15 cellular contexts compared by ENCODE assay signal in the genomic region with DNA sequence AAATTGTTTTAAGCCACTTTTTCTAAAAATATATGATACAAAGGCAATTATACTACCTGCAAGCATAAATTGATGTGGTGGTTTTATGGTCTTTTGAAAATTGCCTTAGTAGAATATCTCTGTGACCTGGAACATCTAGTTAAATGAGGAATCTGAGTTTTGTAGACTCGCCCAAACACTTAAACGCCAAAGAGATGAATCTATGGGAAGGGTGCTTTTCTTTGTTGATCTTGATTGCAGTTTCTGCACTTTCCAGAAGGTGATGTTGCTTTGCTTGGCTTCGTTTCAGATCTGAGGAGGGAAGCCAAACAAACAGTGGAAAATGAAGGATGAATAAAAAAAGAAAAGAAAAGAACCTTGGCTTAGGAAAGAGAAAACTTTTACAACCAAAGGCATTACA.
DNase-seq lines count a peak whose midpoint lies in the region; ATAC-seq and TF ChIP-seq lines count a peak whose summit lies in the region.
"Had no signal": no experiment of that assay in that cellular context is flagged by ENCODE, and none has a peak within 500 bp of the region (broad histone marks: within the 10 kb centered on the region; RNA-seq: fewer than 3 reads in every experiment).

No MANE protein-coding gene starts in this region.

- peak; percentile 27 for ATAC-seq in left lobe of liver
- ATAC-seq in activated CD8-positive, alpha-beta T cell treated with anti-CD3 and anti-CD28 coated beads, Interleukin-2, amount 10 ng/mL, durations not matched to agents 7 days and 5 days, result no peak
- ATAC-seq: left colon had no signal

- H4K20me1 ChIP-seq in KMS-11 (ENCODE audit: insufficient read depth), result no peaks in the 10 kb centered on the region
- H4K20me1 ChIP-seq in mammary epithelial cell (ENCODE audit: insufficient read depth, low read length), result no peaks in the 10 kb centered on the region

- H3K4me3 Mint-ChIP-seq in activated CD8-positive, alpha-beta T cell treated with anti-CD3 and anti-CD28 coated beads, Interleukin-2, amount 10 ng/mL, durations not matched to agents 7 days and 5 days, result no peak overlapping the region

- H3K79me2 ChIP-seq in KMS-11 (ENCODE audit: insufficient read depth, low read depth) (no peaks in the 10 kb centered on the region), mammary epithelial cell (ENCODE audit: insufficient read depth, low read length) (no peaks in the 10 kb centered on the region)

- H3K27me3 Mint-ChIP-seq in activated CD8-positive, alpha-beta T cell treated with anti-CD3 and anti-CD28 coated beads, Interleukin-2, amount 10 ng/mL, durations not matched to agents 7 days and 5 days (ENCODE audit: low read depth), result no peaks in the 10 kb centered on the region

- peak overlapping the region; percentile 65; the same call in 1 of the 2 replicates for H2AFZ ChIP-seq in KMS-11 (ENCODE audit: low read depth)
- peak overlapping the region; percentile 39 for H2AFZ ChIP-seq in mammary epithelial cell (ENCODE audit: low read depth, low read length)

- CTCF ChIA-PET in mammary epithelial cell (lab: Charles Lee; ENCODE audit: low non-redundant PET), result interaction anchor here (0.7 kb wide), 1 partner anchor 34 kb away, joined by 4 read pairs; no protein-coding TSS in a partner anchor
- CTCF ChIA-PET in activated CD8-positive, alpha-beta T cell treated with anti-CD3 and anti-CD28 coated beads, Interleukin-2, amount 10 ng/mL, durations not matched to agents 7 days and 5 days (lab: Charles Lee), result no interaction called here

- dilution Hi-C loops in mammary epithelial cell (cut with HindIII; ENCODE audit: low sequenced_read_pairs), result no loop called here

- peak overlapping the region; percentile 98 for H3K27ac ChIP-seq in KMS-11
- H3K27ac ChIP-seq in mammary epithelial cell (ENCODE audit: insufficient read depth, low read depth, low read length), result no peak overlapping the region
- H3K27ac ChIP-seq in uterus, result no peak overlapping the region

- H3K36me3 Mint-ChIP-seq in activated CD8-positive, alpha-beta T cell treated with anti-CD3 and anti-CD28 coated beads, Interleukin-2, amount 10 ng/mL, durations not matched to agents 7 days and 5 days (ENCODE audit: low read depth), result no peaks in the 10 kb centered on the region

- POLR2A ChIA-PET in activated CD8-positive, alpha-beta T cell treated with anti-CD3 and anti-CD28 coated beads, Interleukin-2, amount 10 ng/mL, durations not matched to agents 7 days and 5 days (lab: Charles Lee), result no interaction called here

- H3K9me3 Mint-ChIP-seq in activated CD8-positive, alpha-beta T cell treated with anti-CD3 and anti-CD28 coated beads, Interleukin-2, amount 10 ng/mL, durations not matched to agents 7 days and 5 days (ENCODE audit: insufficient read depth), result no peaks in the 10 kb centered on the region

- TF ChIP-seq CTCF in KMS-11 (conservative IDR thresholded peaks at IDR 0.05; ENCODE audit: low read depth, low read length) (no peak), mammary epithelial cell (conservative IDR thresholded peaks at IDR 0.05 in 1 of 2, IDR thresholded peaks at IDR 0.05 in 1 of 2; ENCODE audit: extremely low read depth in 1 of 2, insufficient read depth in 1 of 2, low read depth in 1 of 2, low read length in 2 of 2) (peak in 1 of 2 donors; percentile 33), uterus (IDR thresholded peaks at IDR 0.05) (no peak)

- H3K9ac ChIP-seq in KMS-11, result no peak overlapping the region
- H3K9ac ChIP-seq in mammary epithelial cell (ENCODE audit: insufficient read depth, low read length), result no peak overlapping the region

- 37% methylated on average over 3 of the region's 3 CpGs for WGBS in mammary epithelial cell (ENCODE audit: low coverage, missing lambda C conversion rate)

- H3K4me1 ChIP-seq in KMS-11 (ENCODE audit: low read depth, poor library complexity, severe bottlenecking) (peaks cover 75% of the 10 kb centered on the region), mammary epithelial cell (ENCODE audit: insufficient read depth, low read length) (peaks cover 15% of the 10 kb centered on the region), uterus (no peaks in the 10 kb centered on the region)
- H3K4me1 ChIP-seq: adrenal gland had no signal

- no TSS peak for BruUV-seq in mammary epithelial cell (replicated peaks; lab: Mats Ljungman, UMichigan)

- no peaks in the 10 kb centered on the region for H3K9me3 ChIP-seq in mammary epithelial cell (replicated peaks; ENCODE audit: insufficient read depth, low read length)
- no peaks in the 10 kb centered on the region for H3K9me3 ChIP-seq in uterus
- H3K9me3 ChIP-seq: adrenal gland had no signal

- H3K27me3 ChIP-seq in KMS-11 (ENCODE audit: insufficient read depth, low read depth) (no peaks in the 10 kb centered on the region), mammary epithelial cell (ENCODE audit: insufficient read depth, low read length) (no peaks in the 10 kb centered on the region), uterus (no peaks in the 10 kb centered on the region)
- H3K27me3 ChIP-seq: adrenal gland had no signal

- in situ Hi-C loops in mammary epithelial cell (cut with MboI; ENCODE audit: low sequenced_read_pairs in 2 of 2), result no loop called here

- no peak for TF ChIP-seq POLR2A in uterus (IDR thresholded peaks at IDR 0.05)

- H3K4me3 ChIP-seq in KMS-11 (IDR thresholded peaks at IDR 0.05; ENCODE audit: insufficient read depth, low read depth, low read length), result no peak overlapping the region
- no peak overlapping the region for H3K4me3 ChIP-seq in mammary epithelial cell (replicated peaks in 1 of 3; ENCODE audit: insufficient read depth in 1 of 3, low read depth in 2 of 3, low read length in 3 of 3)
- no peak overlapping the region for H3K4me3 ChIP-seq in uterus
- H3K4me3 ChIP-seq: adrenal gland had no signal

- intact Hi-C loops in mammary epithelial cell (cut with micrococcal nuclease), result no loop called here
- intact Hi-C loops in uterus (cut with DNase I; ENCODE audit: low total_unique reads), result no loop called here

- peak overlapping the region; percentile 89 for H3K4me2 ChIP-seq in KMS-11
- H3K4me2 ChIP-seq in mammary epithelial cell (ENCODE audit: insufficient read depth, low read depth, low read length), result peak overlapping the region; percentile 30

- no peaks in the 10 kb centered on the region for H3K36me3 ChIP-seq in KMS-11 (ENCODE audit: insufficient read depth)
- no peaks in the 10 kb centered on the region for H3K36me3 ChIP-seq in mammary epithelial cell (ENCODE audit: insufficient read depth, low read length)
- no peaks in the 10 kb centered on the region for H3K36me3 ChIP-seq in uterus
- H3K36me3 ChIP-seq: adrenal gland had no signal

- H3K4me1 Mint-ChIP-seq in activated CD8-positive, alpha-beta T cell treated with anti-CD3 and anti-CD28 coated beads, Interleukin-2, amount 10 ng/mL, durations not matched to agents 7 days and 5 days (ENCODE audit: low read depth), result no peaks in the 10 kb centered on the region

- DNase-seq in AG20443 (ENCODE audit: low spot score), result peak; percentile 7
- DNase-seq in mammary epithelial cell, result peak; percentile 33
- no peak for DNase-seq in left lobe of liver (ENCODE audit: low spot score)
- no peak for DNase-seq in UCSD-AML1 (lab: John Stamatoyannopoulos, UW; ENCODE audit: unreplicated experiment)
- DNase-seq in activated CD8-positive, alpha-beta T cell treated with anti-CD3 and anti-CD28 coated beads, Interleukin-2, amount 10 ng/mL, durations not matched to agents 7 days and 5 days, result no peak
- DNase-seq in uterus, result no peak
- no peak for DNase-seq in activated T-cell treated with anti-CD3 and anti-CD28 coated beads for 4 hours
- DNase-seq: adrenal gland; Calu3; foreskin melanocyte; left colon; NCI-H146; occipital lobe; stimulated activated CD4-positive, alpha-beta T cell treated with anti-CD3 and anti-CD28 coated beads, Interleukin-2, amount 100 ng/mL, for 24 hours had no signal

- no peak overlapping the region for H3K27ac Mint-ChIP-seq in activated CD8-positive, alpha-beta T cell treated with anti-CD3 and anti-CD28 coated beads, Interleukin-2, amount 10 ng/mL, durations not matched to agents 7 days and 5 days

Comparison
In these comparisons a context has a peak if more than half of its experiments do, and no peak if none do; other contexts are left out.
1. DNase-seq: peak in AG20443 (single experiment) and mammary epithelial cell (single experiment); none in left lobe of liver (single experiment), UCSD-AML1 (single experiment), activated CD8-positive, alpha-beta T cell treated with anti-CD3 and anti-CD28 coated beads, Interleukin-2, amount 10 ng/mL, durations not matched to agents 7 days and 5 days (single experiment), uterus (0 of 2) and activated T-cell treated with anti-CD3 and anti-CD28 coated beads for 4 hours (single experiment).